In genomic region chr12:1875608-1876007, GRCh38 we compare ENCODE assay signal across 34 cellular contexts. TPM values are rescaled to one million over a fixed set of nuclear protein-coding genes. Genes with fewer than 3 reads are reported as not detected.
"Had no signal": no experiment of that assay in that cellular context is flagged by ENCODE, and none has a peak within 500 bp of the region (broad histone marks: within the 10 kb centered on the region; RNA-seq: fewer than 3 reads in every experiment).

No MANE protein-coding gene starts in this region.

- H2AFZ ChIP-seq: parathyroid adenoma had no signal

- H3K27ac Mint-ChIP-seq: activated T-helper 17 cell treated with anti-CD3 and anti-CD28 coated beads, Interleukin-2, amount 50 U/mL, for 72 hours; dendritic cell treated with granulocyte-macrophage colony-stimulating factor and Interleukin-4, amounts not matched to agents 40 ng/mL and 50 ng/mL, for 4 days; nephron; T-helper 1 cell treated with Interleukin-12 subunit alpha and Interleukin-12 subunit beta and Interleukin-4 antibody, amounts not matched to agents 30 μg/mL and 1 μg/mL, for 36 hours had no signal

- H3K9me3 ChIP-seq: breast epithelium, gastroesophageal sphincter, psoas muscle, suprapubic skin, tibial nerve had no signal

- H3K4me1 ChIP-seq: breast epithelium, gastroesophageal sphincter, parathyroid adenoma, psoas muscle, suprapubic skin, tibial nerve had no signal

- H3K27me3 ChIP-seq: breast epithelium, tibial nerve had no signal

- H3K36me3 ChIP-seq: breast epithelium, gastroesophageal sphincter, suprapubic skin, tibial nerve had no signal

- H3K4me3 Mint-ChIP-seq: activated T-helper 17 cell treated with anti-CD3 and anti-CD28 coated beads, Interleukin-2, amount 50 U/mL, for 72 hours; dendritic cell treated with granulocyte-macrophage colony-stimulating factor and Interleukin-4, amounts not matched to agents 40 ng/mL and 50 ng/mL, for 4 days; nephron; T-helper 1 cell treated with Interleukin-12 subunit alpha and Interleukin-12 subunit beta and Interleukin-4 antibody, amounts not matched to agents 30 μg/mL and 1 μg/mL, for 36 hours had no signal

- H3K27ac ChIP-seq: breast epithelium, gastroesophageal sphincter, parathyroid adenoma, psoas muscle, SK-N-MC, suprapubic skin, tibial nerve, VCaP had no signal

- H3K79me2 ChIP-seq: parathyroid adenoma had no signal

- H3K4me1 Mint-ChIP-seq: activated T-helper 17 cell treated with anti-CD3 and anti-CD28 coated beads, Interleukin-2, amount 50 U/mL, for 72 hours; nephron had no signal

- H3K4me3 ChIP-seq: breast epithelium, gastroesophageal sphincter, psoas muscle, SK-N-MC, smooth muscle cell, suprapubic skin, tibial nerve had no signal

- ATAC-seq: activated T-helper 17 cell treated with anti-CD3 and anti-CD28 coated beads, Interleukin-2, amount 50 U/mL, for 72 hours; gastroesophageal sphincter; left ventricle myocardium superior; psoas muscle had no signal

- DNase-seq: activated CD4-positive, alpha-beta T cell treated with anti-CD3 and anti-CD28 coated beads for 4 hours; activated CD4-positive, alpha-beta T cell treated with anti-CD3 and anti-CD28 coated beads, Interleukin-2, amount 50 U/mL, for 48 hours; activated CD8-positive, alpha-beta memory T cell treated with anti-CD3 and anti-CD28 coated beads for 24 hours; activated gamma-delta T cell treated with Interleukin-2 at 50 U/mL for 16 hours; activated naive CD4-positive, alpha-beta T cell treated with anti-CD3 and anti-CD28 coated beads, Interleukin-2, amount 50 U/mL, for 16 hours; amniotic stem cell; central memory CD4-positive, alpha-beta T cell; effector CD8-positive, alpha-beta T cell; erythroblast; left ventricle myocardium superior; mammary epithelial cell; psoas muscle; stimulated activated CD4-positive, alpha-beta T cell treated with anti-CD3 and anti-CD28 coated beads, Interleukin-15, amount 100 ng/mL, for 24 hours; stimulated activated CD4-positive, alpha-beta T cell treated with anti-CD3 and anti-CD28 coated beads, Interleukin-2, amount 100 ng/mL, for 24 hours; stimulated activated naive CD4-positive, alpha-beta T cell; SW 1271; T-helper 9 cell had no signal

- H3K4me2 ChIP-seq: smooth muscle cell had no signal

RNA-seq across cellular contexts. Expression of gene CACNA2D4, which starts 42.8 kb away (rescaled TPM):
- total RNA-seq: smooth muscle cell had no signal
- polyA plus RNA-seq: mammary epithelial cell had no signal

RNA-seq across cellular contexts. Expression of gene LRTM2, which starts 55.2 kb away (rescaled TPM):
- total RNA-seq: activated T-helper 17 cell treated with anti-CD3 and anti-CD28 coated beads, Interleukin-2, amount 50 U/mL, for 72 hours; astrocyte; breast epithelium; fibroblast of lung; fibroblast of villous mesenchyme; gastroesophageal sphincter; left ventricle myocardium superior; mammary epithelial cell; mucosa of gallbladder; psoas muscle; smooth muscle cell; tibial nerve; urinary bladder had no signal
- polyA plus RNA-seq: fibroblast of lung, mammary epithelial cell, psoas muscle, smooth muscle cell, urinary bladder had no signal
